In the genomic region with DNA sequence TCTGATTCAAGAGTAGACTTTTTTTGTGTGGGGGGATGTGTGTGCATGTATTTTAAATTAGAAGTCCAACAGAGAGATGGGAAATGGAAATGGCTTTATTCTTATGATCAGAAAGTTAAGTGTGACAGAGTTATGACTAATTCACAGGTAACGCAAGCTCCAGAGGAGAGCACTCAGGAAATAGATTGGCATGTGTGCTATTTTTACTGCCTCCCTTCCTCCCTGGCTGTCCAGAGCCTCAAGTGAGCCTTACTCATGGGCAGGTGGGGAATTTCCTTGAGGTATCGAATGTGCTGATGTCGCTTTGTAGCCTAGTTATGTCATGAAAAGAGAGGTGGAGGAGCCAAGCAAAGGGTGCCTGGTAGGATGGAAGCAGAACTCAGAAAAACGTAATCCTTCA, we compare ENCODE assay signal across 18 cellular contexts.
DNase-seq lines count a peak whose midpoint lies in the region; TF ChIP-seq lines count a peak whose summit lies in the region.
"Had no signal": no experiment of that assay in that cellular context is flagged by ENCODE, and none has a peak within 500 bp of the region (broad histone marks: within the 10 kb centered on the region; RNA-seq: fewer than 3 reads in every experiment).

No MANE protein-coding gene starts in this region.

- intact Hi-C loops in PC-9 (cut with micrococcal nuclease; ENCODE audit: unreplicated experiment) (no loop called here), thyroid gland (cut with DNase I) (no loop called here), esophagus squamous epithelium (cut with DNase I) (no loop called here)

- H3K27ac Mint-ChIP-seq in activated CD4-positive, alpha-beta T cell treated with anti-CD3 and anti-CD28 coated beads, Interleukin-2, amount 10 ng/mL, durations not matched to agents 7 days and 5 days = no peak overlapping the region
- H3K27ac Mint-ChIP-seq: activated CD4-positive, alpha-beta T cell treated with anti-CD3 and anti-CD28 coated beads, Interleukin-2, amount 10 ng/mL, durations not matched to agents 24 days and 14 days; natural killer cell had no signal

- no peak overlapping the region for H2AFZ ChIP-seq in PC-9

- no peak overlapping the region for H3K4me3 ChIP-seq in PC-9
- H3K4me3 ChIP-seq in thyroid gland (replicated peaks in 1 of 3) = no peak overlapping the region
- H3K4me3 ChIP-seq in esophagus squamous epithelium = no peak overlapping the region
- H3K4me3 ChIP-seq: K562, tibial nerve had no signal

- no peaks in the 10 kb centered on the region for H3K9me3 Mint-ChIP-seq in activated CD4-positive, alpha-beta T cell treated with anti-CD3 and anti-CD28 coated beads, Interleukin-2, amount 10 ng/mL, durations not matched to agents 7 days and 5 days

- H3K4me2 ChIP-seq in PC-9 = peak overlapping the region; percentile 30

- DNase-seq in ELR (ENCODE audit: low read depth) (peak; percentile 51), PC-9 (peak; percentile 30 to 79), glomerular visceral epithelial cell (ENCODE audit: extremely low spot score) (peak; percentile 63), thyroid gland (peak; percentile 3 to 18), esophagus squamous epithelium (lab: John Stamatoyannopoulos, UW) (no peak), NCI-H748 (lab: John Stamatoyannopoulos, UW; ENCODE audit: unreplicated experiment) (no peak)
- no peak for DNase-seq in activated CD4-positive, alpha-beta T cell treated with anti-CD3 and anti-CD28 coated beads, Interleukin-2, amount 10 ng/mL, durations not matched to agents 7 days and 5 days
- DNase-seq: activated CD4-positive, alpha-beta T cell treated with anti-CD3 and anti-CD28 coated beads, Interleukin-2, amount 10 ng/mL, durations not matched to agents 24 days and 14 days; activated CD8-positive, alpha-beta memory T cell treated with anti-CD3 and anti-CD28 coated beads, Interleukin-2, amount 50 U/mL, for 4 hours; activated effector memory CD4-positive, alpha-beta T cell treated with Interleukin-2 at 50 U/mL for 16 hours; caudate nucleus; natural killer cell; NCI-H1930; NCI-H446; stimulated activated naive CD8-positive, alpha-beta T cell treated with anti-CD3 and anti-CD28 coated beads, Interleukin-15, Interleukin-2, amounts not matched to agents 100 U/mL and 50 U/mL, for 24 hours; SW 1271 had no signal

- H3K79me2 ChIP-seq in PC-9 (ENCODE audit: low read depth) = no peaks in the 10 kb centered on the region

- no peak overlapping the region for H3K4me3 Mint-ChIP-seq in activated CD4-positive, alpha-beta T cell treated with anti-CD3 and anti-CD28 coated beads, Interleukin-2, amount 10 ng/mL, durations not matched to agents 7 days and 5 days
- H3K4me3 Mint-ChIP-seq: activated CD4-positive, alpha-beta T cell treated with anti-CD3 and anti-CD28 coated beads, Interleukin-2, amount 10 ng/mL, durations not matched to agents 24 days and 14 days; natural killer cell had no signal

- TF ChIP-seq POLR2A in thyroid gland (IDR thresholded peaks at IDR 0.05) (no peak), esophagus squamous epithelium (IDR thresholded peaks at IDR 0.05) (no peak)

- POLR2A ChIA-PET in PC-9 (lab: Charles Lee; ENCODE audit: unreplicated experiment) = no interaction called here
- POLR2A ChIA-PET in activated CD4-positive, alpha-beta T cell treated with anti-CD3 and anti-CD28 coated beads, Interleukin-2, amount 10 ng/mL, durations not matched to agents 7 days and 5 days (lab: Charles Lee) = no interaction called here

- H3K27me3 Mint-ChIP-seq in activated CD4-positive, alpha-beta T cell treated with anti-CD3 and anti-CD28 coated beads, Interleukin-2, amount 10 ng/mL, durations not matched to agents 7 days and 5 days = no peaks in the 10 kb centered on the region
- H3K27me3 Mint-ChIP-seq: activated CD4-positive, alpha-beta T cell treated with anti-CD3 and anti-CD28 coated beads, Interleukin-2, amount 10 ng/mL, durations not matched to agents 24 days and 14 days had no signal

- no peaks in the 10 kb centered on the region for H3K36me3 Mint-ChIP-seq in activated CD4-positive, alpha-beta T cell treated with anti-CD3 and anti-CD28 coated beads, Interleukin-2, amount 10 ng/mL, durations not matched to agents 7 days and 5 days (ENCODE audit: low read depth)
- H3K36me3 Mint-ChIP-seq: natural killer cell had no signal

- H3K4me1 Mint-ChIP-seq in activated CD4-positive, alpha-beta T cell treated with anti-CD3 and anti-CD28 coated beads, Interleukin-2, amount 10 ng/mL, durations not matched to agents 7 days and 5 days = no peaks in the 10 kb centered on the region
- H3K4me1 Mint-ChIP-seq: activated CD4-positive, alpha-beta T cell treated with anti-CD3 and anti-CD28 coated beads, Interleukin-2, amount 10 ng/mL, durations not matched to agents 24 days and 14 days; natural killer cell had no signal

- WGBS in thyroid gland, 2 donors = 63 to 86% methylated on average over 4 of the region's 4 CpGs
- 62 to 71% methylated on average over 3 to 4 of the region's 4 CpGs for WGBS in esophagus squamous epithelium, 2 donors

- H3K4me1 ChIP-seq in PC-9 (replicated peaks; ENCODE audit: insufficient read depth) (peaks cover 12% of the 10 kb centered on the region), thyroid gland (no peaks in the 10 kb centered on the region), esophagus squamous epithelium (no peaks in the 10 kb centered on the region)
- H3K4me1 ChIP-seq: tibial nerve had no signal

- no peak for TF ChIP-seq CTCF in PC-9 (conservative IDR thresholded peaks at IDR 0.05)
- TF ChIP-seq CTCF in thyroid gland (IDR thresholded peaks at IDR 0.05) = no peak
- TF ChIP-seq CTCF in esophagus squamous epithelium (IDR thresholded peaks at IDR 0.05) = no peak

- no peaks in the 10 kb centered on the region for H3K36me3 ChIP-seq in PC-9 (ENCODE audit: low read depth)
- no peaks in the 10 kb centered on the region for H3K36me3 ChIP-seq in thyroid gland
- H3K36me3 ChIP-seq in esophagus squamous epithelium = no peaks in the 10 kb centered on the region
- H3K36me3 ChIP-seq: tibial nerve had no signal

- no peaks in the 10 kb centered on the region for H3K9me2 ChIP-seq in PC-9 (ENCODE audit: insufficient read depth)

- no peak overlapping the region for H3K27ac ChIP-seq in PC-9
- H3K27ac ChIP-seq in thyroid gland = no peak overlapping the region
- H3K27ac ChIP-seq in esophagus squamous epithelium = no peak overlapping the region
- H3K27ac ChIP-seq: tibial nerve had no signal

- H4K20me1 ChIP-seq in PC-9 (ENCODE audit: insufficient read depth) = no peaks in the 10 kb centered on the region

- CTCF ChIA-PET in PC-9 (lab: Charles Lee) = no interaction called here
- CTCF ChIA-PET in activated CD4-positive, alpha-beta T cell treated with anti-CD3 and anti-CD28 coated beads, Interleukin-2, amount 10 ng/mL, durations not matched to agents 7 days and 5 days (lab: Charles Lee) = no interaction called here

- H3K9me3 ChIP-seq in PC-9 (ENCODE audit: insufficient read depth, low read depth) (no peaks in the 10 kb centered on the region; the same call in 1 of the 2 replicates), thyroid gland (no peaks in the 10 kb centered on the region), esophagus squamous epithelium (no peaks in the 10 kb centered on the region)
- H3K9me3 ChIP-seq: tibial nerve had no signal

- H3K27me3 ChIP-seq in PC-9 (ENCODE audit: insufficient read depth, low read depth) (no peaks in the 10 kb centered on the region), thyroid gland (no peaks in the 10 kb centered on the region), esophagus squamous epithelium (no peaks in the 10 kb centered on the region)
- H3K27me3 ChIP-seq: tibial nerve had no signal

- H3F3A ChIP-seq in PC-9 (ENCODE audit: insufficient read depth, low read depth) = no peaks in the 10 kb centered on the region

- BruUV-seq in PC-9 (replicated peaks; lab: Mats Ljungman, UMichigan) = no TSS peak

Comparison
In these comparisons a context has a peak if more than half of its experiments do, and no peak if none do; other contexts are left out.
1. DNase-seq: peak in ELR (single experiment), PC-9 (2 of 2), glomerular visceral epithelial cell (single experiment) and thyroid gland (2 of 2); none in esophagus squamous epithelium (single experiment), activated CD4-positive, alpha-beta T cell treated with anti-CD3 and anti-CD28 coated beads, Interleukin-2, amount 10 ng/mL, durations not matched to agents 7 days and 5 days (single experiment) and NCI-H748 (single experiment).